Comparison of ENCODE assay signal across 21 cellular contexts in genomic region chr4:113832795-113833194, GRCh38.
"Had no signal": no experiment of that assay in that cellular context is flagged by ENCODE, and none has a peak within 500 bp of the region (broad histone marks: within the 10 kb centered on the region; RNA-seq: fewer than 3 reads in every experiment).

No MANE protein-coding gene starts in this region.

- FAIRE-seq: kidney had no signal

- DNase-seq: activated CD4-positive, alpha-beta T cell treated with anti-CD3 and anti-CD28 coated beads for 1 hour; activated CD4-positive, alpha-beta T cell treated with anti-CD3 and anti-CD28 coated beads, Interleukin-2, amount 50 U/mL, for 1 hour; activated T-cell treated with anti-CD3 and anti-CD28 coated beads, Interleukin-2, amount 50 U/mL, for 1 hour; aorta; brain microvascular endothelial cell; caudate nucleus; dermis blood vessel endothelial cell; effector CD8-positive, alpha-beta T cell; erythroblast; foreskin fibroblast; kidney; lower lobe of right lung; natural killer cell; retina; spleen; stimulated activated CD4-positive, alpha-beta T cell treated with anti-CD3 and anti-CD28 coated beads, Interleukin-4, amount 100 ng/mL, for 1 hour; stimulated activated naive CD4-positive, alpha-beta T cell; T-helper 17 cell; testis; upper lobe of left lung had no signal

- H3K4me3 ChIP-seq: lower lobe of right lung, spleen, testis, upper lobe of left lung had no signal

- H3K27me3 ChIP-seq: brain microvascular endothelial cell, spleen, testis, upper lobe of left lung had no signal

- H3K27ac ChIP-seq: brain microvascular endothelial cell, lower lobe of right lung, spleen, testis, upper lobe of left lung had no signal

- H3K9me3 ChIP-seq: lower lobe of right lung, spleen, testis, upper lobe of left lung had no signal

- H3K4me1 ChIP-seq: lower lobe of right lung, testis had no signal

- ATAC-seq: activated naive CD4-positive, alpha-beta T cell treated with anti-CD3 and anti-CD28 coated beads, Interleukin-2, amount 50 U/mL, for 72 hours; lower lobe of right lung; natural killer cell; T-helper 17 cell had no signal

- H3K36me3 ChIP-seq: brain microvascular endothelial cell, lower lobe of right lung, spleen, upper lobe of left lung had no signal
